ENCODE assay signal across 18 cellular contexts in genomic region chr4:3477750-3478430, GRCh38. TPM values are rescaled to one million over a fixed set of nuclear protein-coding genes. Genes with fewer than 3 reads are reported as not detected.
"Had no signal": no experiment of that assay in that cellular context is flagged by ENCODE, and none has a peak within 500 bp of the region (broad histone marks: within the 10 kb centered on the region; RNA-seq: fewer than 3 reads in every experiment).

No MANE protein-coding gene starts in this region.

- H3K4me3 ChIP-seq: heart right ventricle, lung, pancreas, thyroid gland had no signal

- DNase-seq: activated CD4-positive, alpha-beta memory T cell treated with anti-CD3 and anti-CD28 coated beads for 36 hours; activated CD4-positive, alpha-beta T cell treated with anti-CD3 and anti-CD28 coated beads for 36 hours; activated CD8-positive, alpha-beta memory T cell treated with anti-CD3 and anti-CD28 coated beads, Interleukin-2, amount 10 ng/mL, durations not matched to agents 7 days and 5 days; activated effector memory CD4-positive, alpha-beta T cell treated with Interleukin-2 at 50 U/mL for 16 hours; activated naive CD4-positive, alpha-beta T cell treated with anti-CD3 and anti-CD28 coated beads, Interleukin-2, amount 50 U/mL, for 16 hours; activated T-cell treated with anti-CD3 and anti-CD28 coated beads, Interleukin-2, amount 50 U/mL, for 24 hours; left colon; midbrain; stimulated activated CD4-positive, alpha-beta T cell treated with anti-CD3 and anti-CD28 coated beads, Interleukin-4, amount 100 ng/mL, for 1 hour; stimulated activated naive B cell treated with anti-CD40 and anti-IgM and Interleukin-4, amounts not matched to agents 10 μg/mL and 1 μg/mL and 100 μg/mL, for 72 hours; WERI-Rb-1 had no signal

- H3K27me3 ChIP-seq: pancreas, thyroid gland had no signal

- ATAC-seq: activated CD4-positive, alpha-beta T cell treated with anti-CD3 and anti-CD28 coated beads for 36 hours; activated CD8-positive, alpha-beta memory T cell treated with anti-CD3 and anti-CD28 coated beads, Interleukin-2, amount 10 ng/mL, durations not matched to agents 7 days and 5 days; heart right ventricle; left colon; pancreas; stimulated activated naive B cell treated with anti-CD40 and anti-IgM and Interleukin-4, amounts not matched to agents 10 μg/mL and 1 μg/mL and 100 μg/mL, for 72 hours had no signal

- H3K9me3 ChIP-seq: heart right ventricle, pancreas, thyroid gland had no signal

- H3K36me3 ChIP-seq: thyroid gland, WERI-Rb-1 had no signal

- H3K27ac ChIP-seq: pancreas, thyroid gland, WERI-Rb-1 had no signal

- H3K4me1 ChIP-seq: thyroid gland had no signal

RNA-seq across cellular contexts. Expression of gene DOK7, which starts 14.8 kb away (rescaled TPM):
- total RNA-seq: activated CD4-positive, alpha-beta memory T cell treated with anti-CD3 and anti-CD28 coated beads for 36 hours; activated CD4-positive, alpha-beta T cell treated with anti-CD3 and anti-CD28 coated beads for 36 hours; activated CD8-positive, alpha-beta memory T cell treated with anti-CD3 and anti-CD28 coated beads, Interleukin-2, amount 10 ng/mL, durations not matched to agents 7 days and 5 days; neural crest cell; T-helper 1 cell treated with Interleukin-12 subunit alpha and Interleukin-12 subunit beta and Interleukin-4 antibody, amounts not matched to agents 30 ng/mL and 1 ng/mL, for 36 hours had no signal

RNA-seq across cellular contexts. Expression of gene HGFAC, which starts 36.1 kb away (rescaled TPM):
- total RNA-seq: activated CD4-positive, alpha-beta memory T cell treated with anti-CD3 and anti-CD28 coated beads for 36 hours; activated CD4-positive, alpha-beta T cell treated with anti-CD3 and anti-CD28 coated beads for 36 hours; activated CD8-positive, alpha-beta memory T cell treated with anti-CD3 and anti-CD28 coated beads, Interleukin-2, amount 10 ng/mL, durations not matched to agents 7 days and 5 days; epithelial cell of proximal tubule; left colon; T-helper 1 cell treated with Interleukin-12 subunit alpha and Interleukin-12 subunit beta and Interleukin-4 antibody, amounts not matched to agents 30 ng/mL and 1 ng/mL, for 36 hours had no signal
